ENCODE assay signal across 21 cellular contexts in genomic region chr2:240351826-240352426, GRCh38.
DNase-seq lines count a peak whose midpoint lies in the region; ATAC-seq and TF ChIP-seq lines count a peak whose summit lies in the region.
"Had no signal": no experiment of that assay in that cellular context is flagged by ENCODE, and none has a peak within 500 bp of the region (broad histone marks: within the 10 kb centered on the region; RNA-seq: fewer than 3 reads in every experiment).

No MANE protein-coding gene starts in this region.

- H3K27ac ChIP-seq in smooth muscle cell (ENCODE audit: low read depth), result no peak overlapping the region
- H3K27ac ChIP-seq: A549, breast epithelium, left lung, parathyroid adenoma had no signal

- no peaks in the 10 kb centered on the region for H3K36me3 Mint-ChIP-seq in activated T-helper 1 cell treated with anti-CD3 and anti-CD28 coated beads, Interleukin-12 subunit alpha, Interleukin-12 subunit beta, Interleukin-2, Interleukin-4 antibody, amounts not matched to agents 30 ng/mL and 10 ng/mL and 1 ng/mL, durations not matched to agents 14 hours and 24 hours and 36 hours (ENCODE audit: low read depth)
- no peaks in the 10 kb centered on the region for H3K36me3 Mint-ChIP-seq in effector memory CD8-positive, alpha-beta T cell (ENCODE audit: insufficient read depth)
- H3K36me3 Mint-ChIP-seq: activated naive CD8-positive, alpha-beta T cell had no signal

- H4K20me1 ChIP-seq in smooth muscle cell (ENCODE audit: low read depth), result no peaks in the 10 kb centered on the region

- 80% methylated on average over 14 of the region's 14 CpGs for WGBS in smooth muscle cell (ENCODE audit: low lambda C conversion rate)

- H3K4me1 ChIP-seq in smooth muscle cell (ENCODE audit: low read depth), result no peaks in the 10 kb centered on the region
- H3K4me1 ChIP-seq: breast epithelium, left lung had no signal

- intact Hi-C loops in Right ventricle myocardium superior (cut with DNase I), result no loop called here
- intact Hi-C loops in cardiac septum (cut with DNase I), result loop anchor here (2.0 to 5.0 kb wide), 3 partner anchors 50 to 115 kb away; no protein-coding TSS in a partner anchor
- intact Hi-C loops in activated T-helper 1 cell treated with anti-CD3 and anti-CD28 coated beads, Interleukin-12 subunit alpha, Interleukin-12 subunit beta, Interleukin-2, Interleukin-4 antibody, amounts not matched to agents 30 ng/mL and 10 ng/mL and 1 ng/mL, durations not matched to agents 14 hours and 24 hours and 36 hours (cut with micrococcal nuclease), result no loop called here

- H3K4me1 Mint-ChIP-seq in activated T-helper 1 cell treated with anti-CD3 and anti-CD28 coated beads, Interleukin-12 subunit alpha, Interleukin-12 subunit beta, Interleukin-2, Interleukin-4 antibody, amounts not matched to agents 30 ng/mL and 10 ng/mL and 1 ng/mL, durations not matched to agents 14 hours and 24 hours and 36 hours (ENCODE audit: low read depth), result no peaks in the 10 kb centered on the region
- H3K4me1 Mint-ChIP-seq in effector memory CD8-positive, alpha-beta T cell (ENCODE audit: low read depth in 2 of 2), result no peaks in the 10 kb centered on the region
- H3K4me1 Mint-ChIP-seq: activated CD4-positive, alpha-beta T cell treated with anti-CD3 and anti-CD28 coated beads, Interleukin-2, amount 10 ng/mL, durations not matched to agents 24 days and 14 days had no signal

- no peak overlapping the region for H3K9ac ChIP-seq in smooth muscle cell (ENCODE audit: low read depth)
- H3K9ac ChIP-seq: parathyroid adenoma had no signal

- H3K79me2 ChIP-seq in smooth muscle cell (ENCODE audit: low read depth), result no peaks in the 10 kb centered on the region
- H3K79me2 ChIP-seq: parathyroid adenoma had no signal

- H3F3A ChIP-seq in smooth muscle cell (ENCODE audit: low read depth), result no peaks in the 10 kb centered on the region

- peak; percentile 29 for ATAC-seq in Right ventricle myocardium superior (ENCODE audit: poor library complexity)
- ATAC-seq in effector memory CD8-positive, alpha-beta T cell (replicated peaks), result no peak
- ATAC-seq: A549, K562 had no signal

- H3K9me3 ChIP-seq in smooth muscle cell (replicated peaks; ENCODE audit: low read depth), result no peaks in the 10 kb centered on the region
- H3K9me3 ChIP-seq: breast epithelium, left lung had no signal

- H3K36me3 ChIP-seq in smooth muscle cell (ENCODE audit: low read depth), result no peaks in the 10 kb centered on the region
- H3K36me3 ChIP-seq: breast epithelium, left lung had no signal

- H3K4me3 ChIP-seq in smooth muscle cell, result no peak overlapping the region
- H3K4me3 ChIP-seq: A549, breast epithelium, K562, left lung had no signal

- peaks cover 15% of the 10 kb centered on the region for H3K27me3 ChIP-seq in smooth muscle cell (ENCODE audit: low read depth)

- peak overlapping the region; percentile 28 for H3K4me2 ChIP-seq in smooth muscle cell
- H3K4me2 ChIP-seq: A549 had no signal

- H3K27me3 Mint-ChIP-seq in activated T-helper 1 cell treated with anti-CD3 and anti-CD28 coated beads, Interleukin-12 subunit alpha, Interleukin-12 subunit beta, Interleukin-2, Interleukin-4 antibody, amounts not matched to agents 30 ng/mL and 10 ng/mL and 1 ng/mL, durations not matched to agents 14 hours and 24 hours and 36 hours (ENCODE audit: insufficient read depth), result no peaks in the 10 kb centered on the region
- peaks cover 29 to 73% of the 10 kb centered on the region in 2 donors for H3K27me3 Mint-ChIP-seq in effector memory CD8-positive, alpha-beta T cell
- H3K27me3 Mint-ChIP-seq: activated CD4-positive, alpha-beta T cell treated with anti-CD3 and anti-CD28 coated beads, Interleukin-2, amount 10 ng/mL, durations not matched to agents 24 days and 14 days had no signal

- H2AFZ ChIP-seq in smooth muscle cell (ENCODE audit: low read depth), result no peak overlapping the region
- H2AFZ ChIP-seq: parathyroid adenoma had no signal

- no peak overlapping the region for H3K27ac Mint-ChIP-seq in activated T-helper 1 cell treated with anti-CD3 and anti-CD28 coated beads, Interleukin-12 subunit alpha, Interleukin-12 subunit beta, Interleukin-2, Interleukin-4 antibody, amounts not matched to agents 30 ng/mL and 10 ng/mL and 1 ng/mL, durations not matched to agents 14 hours and 24 hours and 36 hours
- no peak overlapping the region for H3K27ac Mint-ChIP-seq in effector memory CD8-positive, alpha-beta T cell
- H3K27ac Mint-ChIP-seq: activated CD4-positive, alpha-beta T cell treated with anti-CD3 and anti-CD28 coated beads, Interleukin-2, amount 10 ng/mL, durations not matched to agents 24 days and 14 days; activated naive CD8-positive, alpha-beta T cell had no signal

- no peaks in the 10 kb centered on the region for H3K9me3 Mint-ChIP-seq in activated T-helper 1 cell treated with anti-CD3 and anti-CD28 coated beads, Interleukin-12 subunit alpha, Interleukin-12 subunit beta, Interleukin-2, Interleukin-4 antibody, amounts not matched to agents 30 ng/mL and 10 ng/mL and 1 ng/mL, durations not matched to agents 14 hours and 24 hours and 36 hours
- no peaks in the 10 kb centered on the region for H3K9me3 Mint-ChIP-seq in effector memory CD8-positive, alpha-beta T cell
- H3K9me3 Mint-ChIP-seq: activated CD4-positive, alpha-beta T cell treated with anti-CD3 and anti-CD28 coated beads, Interleukin-2, amount 10 ng/mL, durations not matched to agents 24 days and 14 days had no signal

- no peak overlapping the region for H3K4me3 Mint-ChIP-seq in activated T-helper 1 cell treated with anti-CD3 and anti-CD28 coated beads, Interleukin-12 subunit alpha, Interleukin-12 subunit beta, Interleukin-2, Interleukin-4 antibody, amounts not matched to agents 30 ng/mL and 10 ng/mL and 1 ng/mL, durations not matched to agents 14 hours and 24 hours and 36 hours
- H3K4me3 Mint-ChIP-seq in effector memory CD8-positive, alpha-beta T cell, result no peak overlapping the region
- H3K4me3 Mint-ChIP-seq: activated CD4-positive, alpha-beta T cell treated with anti-CD3 and anti-CD28 coated beads, Interleukin-2, amount 10 ng/mL, durations not matched to agents 24 days and 14 days; activated naive CD8-positive, alpha-beta T cell had no signal

- DNase-seq in Right ventricle myocardium superior (no peak), cardiac septum (ENCODE audit: low spot score) (no peak), NCI-H2171 (lab: John Stamatoyannopoulos, UW) (peak; percentile 35), cerebellar cortex (ENCODE audit: low spot score) (peak; percentile 72), smooth muscle cell (lab: John Stamatoyannopoulos, UW; ENCODE audit: unreplicated experiment) (no peak), iPS-NIHi7 (ENCODE audit: extremely low spot score) (no peak)
- DNase-seq in activated T-helper 1 cell treated with anti-CD3 and anti-CD28 coated beads, Interleukin-12 subunit alpha, Interleukin-12 subunit beta, Interleukin-2, Interleukin-4 antibody, amounts not matched to agents 30 ng/mL and 10 ng/mL and 1 ng/mL, durations not matched to agents 14 hours and 24 hours and 36 hours (ENCODE audit: low spot score), result no peak
- no peak for DNase-seq in effector memory CD8-positive, alpha-beta T cell
- DNase-seq: activated CD4-positive, alpha-beta T cell treated with anti-CD3 and anti-CD28 coated beads, Interleukin-2, amount 10 ng/mL, durations not matched to agents 24 days and 14 days; activated T-cell treated with anti-CD3 and anti-CD28 coated beads for 4 hours; COR-L47; GDM1; NCI-H1048; stimulated activated CD4-positive, alpha-beta T cell treated with anti-CD3 and anti-CD28 coated beads, Interleukin-12 subunit alpha, Interleukin-12 subunit beta, amount 100 ng/mL, for 4 hours; stimulated activated naive CD4-positive, alpha-beta T cell treated with Interleukin-2 at 50 U/mL for 16 hours had no signal

- TF ChIP-seq CTCF in smooth muscle cell (IDR thresholded peaks at IDR 0.05; ENCODE audit: borderline replicate concordance, insufficient read depth, poor library complexity, severe bottlenecking), result no peak

Comparison
In these comparisons a context has a peak if more than half of its experiments do, and no peak if none do; other contexts are left out.
1. DNase-seq: peak in NCI-H2171 (single experiment) and cerebellar cortex (single experiment); none in Right ventricle myocardium superior (single experiment), cardiac septum (single experiment), smooth muscle cell (single experiment), activated T-helper 1 cell treated with anti-CD3 and anti-CD28 coated beads, Interleukin-12 subunit alpha, Interleukin-12 subunit beta, Interleukin-2, Interleukin-4 antibody, amounts not matched to agents 30 ng/mL and 10 ng/mL and 1 ng/mL, durations not matched to agents 14 hours and 24 hours and 36 hours (single experiment), iPS-NIHi7 (single experiment) and effector memory CD8-positive, alpha-beta T cell (0 of 3).